ENCODE assay signal across 34 cellular contexts in the genomic region with DNA sequence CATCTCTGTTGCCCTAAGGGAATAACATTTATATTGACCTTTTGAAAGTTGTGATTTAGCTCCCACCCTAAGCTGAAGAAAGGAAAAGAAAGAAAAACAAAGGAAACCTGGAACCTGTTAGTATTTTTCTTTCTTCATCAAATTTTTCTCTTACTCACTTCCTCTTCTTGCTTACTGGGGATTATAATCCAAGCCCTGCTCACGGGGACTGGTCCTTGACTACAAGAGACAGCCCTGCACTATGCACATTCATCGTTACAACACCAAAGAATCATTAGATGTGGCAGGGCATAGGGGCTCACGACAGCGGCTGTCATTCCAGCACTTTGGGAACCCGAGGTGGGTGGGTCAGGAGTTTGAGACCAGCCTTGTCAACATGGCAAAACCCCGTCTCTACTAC. TPM values are rescaled to one million over a fixed set of nuclear protein-coding genes. Genes with fewer than 3 reads are reported as not detected.
"Had no signal": no experiment of that assay in that cellular context is flagged by ENCODE, and none has a peak within 500 bp of the region (broad histone marks: within the 10 kb centered on the region; RNA-seq: fewer than 3 reads in every experiment).

No MANE protein-coding gene starts in this region.

- H3K27me3 ChIP-seq: breast epithelium, gastrocnemius medialis, ovary, right lobe of liver, thyroid gland, upper lobe of left lung, vagina had no signal

- FAIRE-seq: astrocyte, islet of Langerhans had no signal

- H3K4me1 Mint-ChIP-seq: activated CD4-positive, alpha-beta memory T cell treated with anti-CD3 and anti-CD28 coated beads, Interleukin-2, amount 10 ng/mL, durations not matched to agents 7 days and 5 days; activated CD4-positive, alpha-beta T cell treated with anti-CD3 and anti-CD28 coated beads, Interleukin-2, amount 10 ng/mL, durations not matched to agents 7 days and 5 days; activated T-helper 17 cell treated with anti-CD3 and anti-CD28 coated beads, Interleukin-2, amount 50 U/mL, for 72 hours; nephron; stimulated activated memory B cell treated with anti-CD40 and anti-IgM and Interleukin-4, amounts not matched to agents 10 μg/mL and 1 μg/mL and 100 μg/mL, for 72 hours; stimulated activated naive CD8-positive, alpha-beta T cell treated with anti-CD3 and anti-CD28 coated beads, Interleukin-15, amount 100 ng/mL, for 72 hours; WTC11 had no signal

- H3K9me3 Mint-ChIP-seq: activated CD4-positive, alpha-beta memory T cell treated with anti-CD3 and anti-CD28 coated beads, Interleukin-2, amount 10 ng/mL, durations not matched to agents 7 days and 5 days; activated CD4-positive, alpha-beta T cell treated with anti-CD3 and anti-CD28 coated beads, Interleukin-2, amount 10 ng/mL, durations not matched to agents 7 days and 5 days; activated T-cell treated with anti-CD3 and anti-CD28 coated beads, Interleukin-2, amount 50 U/mL, for 4 hours; nephron; stimulated activated naive CD8-positive, alpha-beta T cell treated with anti-CD3 and anti-CD28 coated beads, Interleukin-15, amount 100 ng/mL, for 72 hours; WTC11 had no signal

- H3K9me3 ChIP-seq: breast epithelium, gastrocnemius medialis, left ventricle myocardium inferior, ovary, right lobe of liver, thyroid gland, upper lobe of left lung, vagina had no signal

- H3K36me3 ChIP-seq: breast epithelium, gastrocnemius medialis, left ventricle myocardium inferior, ovary, right lobe of liver, thyroid gland, upper lobe of left lung, vagina had no signal

- H3K4me1 ChIP-seq: breast epithelium, gastrocnemius medialis, left ventricle myocardium inferior, right lobe of liver, thyroid gland, upper lobe of left lung, vagina had no signal

- H3K27ac Mint-ChIP-seq: activated CD4-positive, alpha-beta memory T cell treated with anti-CD3 and anti-CD28 coated beads, Interleukin-2, amount 10 ng/mL, durations not matched to agents 7 days and 5 days; activated CD4-positive, alpha-beta T cell treated with anti-CD3 and anti-CD28 coated beads, Interleukin-2, amount 10 ng/mL, durations not matched to agents 7 days and 5 days; activated T-helper 17 cell treated with anti-CD3 and anti-CD28 coated beads, Interleukin-2, amount 50 U/mL, for 72 hours; progenitor cell of endocrine pancreas; stimulated activated memory B cell treated with anti-CD40 and anti-IgM and Interleukin-4, amounts not matched to agents 10 μg/mL and 1 μg/mL and 100 μg/mL, for 72 hours; stimulated activated naive CD8-positive, alpha-beta T cell treated with anti-CD3 and anti-CD28 coated beads, Interleukin-15, amount 100 ng/mL, for 72 hours; WTC11 had no signal

- DNase-seq: activated CD4-positive, alpha-beta memory T cell treated with anti-CD3 and anti-CD28 coated beads, Interleukin-2, amount 10 ng/mL, durations not matched to agents 7 days and 5 days; activated CD4-positive, alpha-beta T cell treated with anti-CD3 and anti-CD28 coated beads for 1 hour; activated CD4-positive, alpha-beta T cell treated with anti-CD3 and anti-CD28 coated beads, Interleukin-2, amount 10 ng/mL, durations not matched to agents 7 days and 5 days; activated CD8-positive, alpha-beta memory T cell treated with anti-CD3 and anti-CD28 coated beads, Interleukin-2, amount 50 U/mL, for 48 hours; activated gamma-delta T cell treated with Interleukin-2 at 50 U/mL for 16 hours; activated naive CD4-positive, alpha-beta T cell treated with anti-CD3 and anti-CD28 coated beads, Interleukin-2, amount 50 U/mL, for 16 hours; activated T-cell treated with anti-CD3 and anti-CD28 coated beads, Interleukin-2, amount 50 U/mL, for 4 hours; amniotic stem cell; central memory CD4-positive, alpha-beta T cell; effector memory CD4-positive, alpha-beta T cell; gastrocnemius medialis; glutamatergic neuron; left ventricle myocardium inferior; mesendoderm; ovary; right lobe of liver; stimulated activated CD4-positive, alpha-beta T cell treated with anti-CD3 and anti-CD28 coated beads, Interleukin-12 subunit alpha, Interleukin-12 subunit beta, amount 100 ng/mL, for 4 hours; stimulated activated CD4-positive, alpha-beta T cell treated with anti-CD3 and anti-CD28 coated beads, Interleukin-4, amount 100 ng/mL, for 24 hours; stimulated activated CD8-positive, alpha-beta memory T cell treated with anti-CD3 and anti-CD28 coated beads, Interleukin-4, amount 100 ng/mL, for 48 hours; stimulated activated naive CD8-positive, alpha-beta T cell treated with anti-CD3 and anti-CD28 coated beads, Interleukin-15, amount 100 ng/mL, for 72 hours; substantia nigra; thyroid gland; upper lobe of left lung had no signal

- H3K36me3 Mint-ChIP-seq: stimulated activated memory B cell treated with anti-CD40 and anti-IgM and Interleukin-4, amounts not matched to agents 10 μg/mL and 1 μg/mL and 100 μg/mL, for 72 hours; WTC11 had no signal

- ATAC-seq: activated T-cell treated with anti-CD3 and anti-CD28 coated beads, Interleukin-2, amount 50 U/mL, for 4 hours; activated T-helper 17 cell treated with anti-CD3 and anti-CD28 coated beads, Interleukin-2, amount 50 U/mL, for 72 hours; gastrocnemius medialis; stimulated activated memory B cell treated with anti-CD40 and anti-IgM and Interleukin-4, amounts not matched to agents 10 μg/mL and 1 μg/mL and 100 μg/mL, for 72 hours; stimulated activated naive CD8-positive, alpha-beta T cell treated with anti-CD3 and anti-CD28 coated beads, Interleukin-15, amount 100 ng/mL, for 72 hours; WTC11 had no signal

- H3K27ac ChIP-seq: breast epithelium, gastrocnemius medialis, left ventricle myocardium inferior, ovary, right lobe of liver, thyroid gland, vagina had no signal

- H3K27me3 Mint-ChIP-seq: activated CD4-positive, alpha-beta memory T cell treated with anti-CD3 and anti-CD28 coated beads, Interleukin-2, amount 10 ng/mL, durations not matched to agents 7 days and 5 days; activated CD4-positive, alpha-beta T cell treated with anti-CD3 and anti-CD28 coated beads, Interleukin-2, amount 10 ng/mL, durations not matched to agents 7 days and 5 days; progenitor cell of endocrine pancreas; stimulated activated memory B cell treated with anti-CD40 and anti-IgM and Interleukin-4, amounts not matched to agents 10 μg/mL and 1 μg/mL and 100 μg/mL, for 72 hours had no signal

- H3K4me3 ChIP-seq: breast epithelium, gastrocnemius medialis, left ventricle myocardium inferior, lung, ovary, right lobe of liver, thyroid gland, upper lobe of left lung, vagina had no signal

- H3K4me3 Mint-ChIP-seq: activated CD4-positive, alpha-beta memory T cell treated with anti-CD3 and anti-CD28 coated beads, Interleukin-2, amount 10 ng/mL, durations not matched to agents 7 days and 5 days; activated CD4-positive, alpha-beta T cell treated with anti-CD3 and anti-CD28 coated beads, Interleukin-2, amount 10 ng/mL, durations not matched to agents 7 days and 5 days; activated T-cell treated with anti-CD3 and anti-CD28 coated beads, Interleukin-2, amount 50 U/mL, for 4 hours; activated T-helper 17 cell treated with anti-CD3 and anti-CD28 coated beads, Interleukin-2, amount 50 U/mL, for 72 hours; nephron; stimulated activated memory B cell treated with anti-CD40 and anti-IgM and Interleukin-4, amounts not matched to agents 10 μg/mL and 1 μg/mL and 100 μg/mL, for 72 hours; stimulated activated naive CD8-positive, alpha-beta T cell treated with anti-CD3 and anti-CD28 coated beads, Interleukin-15, amount 100 ng/mL, for 72 hours; WTC11 had no signal

RNA-seq across cellular contexts. Expression of gene LPAR1, which starts 37.8 kb away (rescaled TPM):
- total RNA-seq: activated CD4-positive, alpha-beta memory T cell treated with anti-CD3 and anti-CD28 coated beads, Interleukin-2, amount 10 ng/mL, durations not matched to agents 7 days and 5 days; activated CD4-positive, alpha-beta T cell treated with anti-CD3 and anti-CD28 coated beads, Interleukin-2, amount 10 ng/mL, durations not matched to agents 7 days and 5 days; activated T-helper 17 cell treated with anti-CD3 and anti-CD28 coated beads, Interleukin-2, amount 50 U/mL, for 72 hours; dermis microvascular lymphatic vessel endothelial cell had no signal
